Comparison of ENCODE assay signal across 8 cellular contexts in genomic region chr16:85613609-85614337, GRCh38. TPM values are rescaled to one million over a fixed set of nuclear protein-coding genes. Genes with fewer than 3 reads are reported as not detected.
A peak's percentile ranks its signal among the peaks of the same experiment; 100 is the strongest.
DNase-seq lines count a peak whose midpoint lies in the region; ATAC-seq and TF ChIP-seq lines count a peak whose summit lies in the region.

No MANE protein-coding gene starts in this region.

- DNase-seq in CD1c-positive myeloid dendritic cell (ENCODE audit: extremely low spot score) (peak; percentile 49), HK-2 (ENCODE audit: unreplicated experiment) (peak; percentile 72), Peyer's patch (peak; percentile 49 to 76 (median 68)), cerebellar cortex (ENCODE audit: low spot score) (peak; percentile 55), right lobe of liver (peak; percentile 65 to 72 (median 70)), upper lobe of left lung (peak; percentile 54 to 91)

- no peak for TF ChIP-seq POLR2A in Peyer's patch (IDR thresholded peaks at IDR 0.05)
- TF ChIP-seq POLR2A in right lobe of liver (IDR thresholded peaks at IDR 0.05) = no peak
- TF ChIP-seq POLR2A in upper lobe of left lung (IDR thresholded peaks at IDR 0.05) = no peak

- no peak for TF ChIP-seq CTCF in Peyer's patch (IDR thresholded peaks at IDR 0.05)
- TF ChIP-seq CTCF in right lobe of liver (IDR thresholded peaks at IDR 0.05) = no peak
- no peak for TF ChIP-seq CTCF in upper lobe of left lung (IDR thresholded peaks at IDR 0.05)

- intact Hi-C loops in right lobe of liver (cut with DNase I) = loop anchor here in 1 of 2 donors (10.0 kb wide), 1 partner anchor 49 kb away; no protein-coding TSS in a partner anchor

- H3K4me3 ChIP-seq in Peyer's patch (peak overlapping the region; percentile 64 to 82 (median 65)), right lobe of liver (peak overlapping the region; percentile 63 to 70 (median 67)), upper lobe of left lung (peak overlapping the region; percentile 68 to 76 (median 71))

- no peak for TF ChIP-seq EP300 in upper lobe of left lung (IDR thresholded peaks at IDR 0.05)

- ATAC-seq in right lobe of liver (no peak), upper lobe of left lung (ENCODE audit: low FRiP score in 2 of 2) (peak in 1 of 2 donors; percentile 4), HG02981 (IDR thresholded peaks at IDR 0.05; ENCODE audit: unreplicated experiment) (no peak), GM19395 (IDR thresholded peaks at IDR 0.05; ENCODE audit: unreplicated experiment) (no peak)

- peak overlapping the region; percentile 87 to 93 (median 90) for H3K27ac ChIP-seq in Peyer's patch
- H3K27ac ChIP-seq in right lobe of liver = peak overlapping the region; percentile 33 to 87 (median 61)
- H3K27ac ChIP-seq in upper lobe of left lung = peak overlapping the region; percentile 89 to 94 (median 92)

- H3K9me3 ChIP-seq in Peyer's patch = no peaks in the 10 kb centered on the region
- no peaks in the 10 kb centered on the region for H3K9me3 ChIP-seq in right lobe of liver
- H3K9me3 ChIP-seq in upper lobe of left lung = no peaks in the 10 kb centered on the region

- no peaks in the 10 kb centered on the region for H3K36me3 ChIP-seq in Peyer's patch
- H3K36me3 ChIP-seq in right lobe of liver = no peaks in the 10 kb centered on the region
- H3K36me3 ChIP-seq in upper lobe of left lung = peaks cover 0 to 3% (median 0%) of the 10 kb centered on the region in 4 donors

- peaks cover 9 to 66% (median 52%) of the 10 kb centered on the region in 4 donors for H3K4me1 ChIP-seq in Peyer's patch
- peaks cover 0 to 45% (median 22%) of the 10 kb centered on the region in 4 donors for H3K4me1 ChIP-seq in right lobe of liver
- H3K4me1 ChIP-seq in upper lobe of left lung = peaks cover 55 to 91% (median 80%) of the 10 kb centered on the region in 4 donors

- under 1% methylated on average over 22 of the region's 67 CpGs for WGBS in right lobe of liver (ENCODE audit: insufficient coverage, low coverage, low lambda C conversion rate, missing lambda C conversion rate)
- WGBS in upper lobe of left lung, 2 donors = 0% methylated on average over 13 of the region's 67 CpGs; no CpG with 5 or more reads in 1 of the 2 donors

- H3K27me3 ChIP-seq in Peyer's patch (no peaks in the 10 kb centered on the region), right lobe of liver (no peaks in the 10 kb centered on the region), upper lobe of left lung (no peaks in the 10 kb centered on the region)

RNA-seq across cellular contexts. Expression of gene GSE1, which starts 0.7 kb away (rescaled TPM):
- total RNA-seq in Peyer's patch (100 to 1,000 TPM in 3 of 4 donors, 10 to 100 TPM in 1; 79.7 to 196 (median 143) TPM), right lobe of liver (10 to 100 TPM; 30.0 to 48.0 (median 38.8) TPM), upper lobe of left lung (100 to 1,000 TPM in 2 of 6 donors, 10 to 100 TPM in 4; 80.2 to 332 (median 90.8) TPM)
